In the genomic region with DNA sequence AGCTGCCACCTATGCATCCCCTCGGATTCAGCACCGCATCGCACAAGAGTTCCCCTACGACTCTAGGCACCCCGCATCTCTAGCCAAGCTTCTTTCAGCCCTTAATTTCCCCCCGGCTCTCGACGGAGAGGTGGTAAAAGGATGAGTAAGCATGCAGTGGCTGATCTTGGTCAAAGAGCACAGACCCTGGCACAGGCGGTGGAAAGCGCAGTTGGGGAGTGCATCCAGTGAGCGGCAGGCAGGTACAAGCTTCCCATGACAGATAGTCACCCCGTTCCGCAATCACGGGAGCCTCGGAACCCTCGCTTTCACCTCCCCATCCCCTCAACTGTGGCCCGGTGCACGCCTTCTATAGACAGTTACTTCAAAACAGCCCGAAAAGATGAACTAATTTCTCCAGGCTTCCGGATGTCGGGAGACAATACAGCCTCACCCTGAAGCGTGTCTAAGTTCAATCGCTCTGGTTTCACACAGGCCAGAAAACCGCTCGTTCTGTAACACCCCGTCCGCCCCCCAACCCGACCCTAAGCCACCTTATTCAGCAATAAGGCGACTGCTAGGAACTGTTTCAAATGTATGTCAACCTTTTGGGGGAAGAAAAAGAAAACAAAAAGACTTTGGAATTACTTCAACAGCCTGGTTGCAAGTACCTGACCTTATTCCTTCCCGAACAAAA, we compare ENCODE assay signal across 7 cellular contexts. TPM values are rescaled to one million over a fixed set of nuclear protein-coding genes. Genes with fewer than 3 reads are reported as not detected.
DNase-seq lines count a peak whose midpoint lies in the region; ATAC-seq, FAIRE-seq and TF ChIP-seq lines count a peak whose summit lies in the region.

No MANE protein-coding gene starts in this region.

- peaks cover 30% of the 10 kb centered on the region for H3K4me1 Mint-ChIP-seq in type B pancreatic cell (ENCODE audit: unreplicated experiment)

- ATAC-seq in GM21515 (IDR thresholded peaks at IDR 0.05; ENCODE audit: unreplicated experiment), result no peak

- H3K4me3 Mint-ChIP-seq in type B pancreatic cell, result peak overlapping the region; percentile 96

- H3K36me3 Mint-ChIP-seq in type B pancreatic cell, result peaks cover 24% of the 10 kb centered on the region

- TF ChIP-seq CTCF in GM20000 (IDR thresholded peaks at IDR 0.05; ENCODE audit: extremely low read depth, missing control alignments) (no peak), type B pancreatic cell (conservative IDR thresholded peaks at IDR 0.05) (no peak)

- H3K27ac Mint-ChIP-seq in type B pancreatic cell, result peak overlapping the region; percentile 98

- peaks cover 11% of the 10 kb centered on the region for H3K9me3 Mint-ChIP-seq in type B pancreatic cell

- DNase-seq in GM20000 (ENCODE audit: low spot score) (peak; percentile 29), RCC 7860 (ENCODE audit: low spot score) (peak; percentile 69), head of caudate nucleus (peak in 40 of 42 donors; percentile 14 to 79 (median 48)), posterior cingulate gyrus (peak in 6 of 10 donors; percentile 19 to 88 (median 36)), type B pancreatic cell (ENCODE audit: extremely low spot score, unreplicated experiment) (no peak)
- DNase-seq in activated naive CD4-positive, alpha-beta T cell treated with Interleukin-2 at 50 U/mL for 16 hours, result peak; percentile 65

- peaks cover 3% of the 10 kb centered on the region for H3K27me3 Mint-ChIP-seq in type B pancreatic cell

- FAIRE-seq in RCC 7860 (lab: Jason Lieb, UNC), result peak; percentile 46

- intact Hi-C loops in head of caudate nucleus (cut with DNase I) (no loop called here), posterior cingulate gyrus (cut with DNase I) (loop anchor here (10.0 kb wide), 1 partner anchor 117 kb away; no protein-coding TSS in a partner anchor)

RNA-seq across cellular contexts. Expression of gene RHEB, which starts 1.5 kb away (rescaled TPM):
- total RNA-seq in type B pancreatic cell (ENCODE audit: low replicate concordance), result 79.2 and 81.0 TPM in 2 replicates
